17 cellular contexts compared by ENCODE assay signal in genomic region chr13:29524641-29525040, GRCh38.
DNase-seq lines count a peak whose midpoint lies in the region; ATAC-seq, FAIRE-seq and TF ChIP-seq lines count a peak whose summit lies in the region.
"Had no signal": no experiment of that assay in that cellular context is flagged by ENCODE, and none has a peak within 500 bp of the region (broad histone marks: within the 10 kb centered on the region; RNA-seq: fewer than 3 reads in every experiment).

No MANE protein-coding gene starts in this region.

- no peak for TF ChIP-seq POLR2A in body of pancreas (IDR thresholded peaks at IDR 0.05)

- H2AFZ ChIP-seq in astrocyte (ENCODE audit: low read depth, low read length) = no peak overlapping the region

- H3K9me3 ChIP-seq in astrocyte (ENCODE audit: insufficient read depth, low read depth, low read length) (no peaks in the 10 kb centered on the region), body of pancreas (no peaks in the 10 kb centered on the region)
- H3K9me3 ChIP-seq: HAP-1 had no signal

- no peak for FAIRE-seq in astrocyte (lab: Jason Lieb, UNC)
- FAIRE-seq: D721Med, RCC 7860 had no signal

- peaks cover 64% of the 10 kb centered on the region for H3K36me3 Mint-ChIP-seq in activated naive CD8-positive, alpha-beta T cell treated with anti-CD3 and anti-CD28 coated beads, Interleukin-2, amount 50 U/mL, for 24 hours (ENCODE audit: low read depth)
- H3K36me3 Mint-ChIP-seq in activated naive CD8-positive, alpha-beta T cell treated with anti-CD3 and anti-CD28 coated beads for 36 hours = peaks cover 38% of the 10 kb centered on the region
- peaks cover 47% of the 10 kb centered on the region for H3K36me3 Mint-ChIP-seq in astrocyte (ENCODE audit: low read depth, unreplicated experiment)

- H3K9ac ChIP-seq in astrocyte (ENCODE audit: low read length) = no peak overlapping the region

- H4K20me1 ChIP-seq in astrocyte (ENCODE audit: insufficient read depth, low read length) = peaks cover 6% of the 10 kb centered on the region

- intact Hi-C loops in body of pancreas (cut with DNase I) = no loop called here

- H3K27ac ChIP-seq in astrocyte (ENCODE audit: low read depth, low read length) (peak overlapping the region; percentile 96), body of pancreas (no peak overlapping the region)

- DNase-seq in activated naive CD8-positive, alpha-beta T cell treated with anti-CD3 and anti-CD28 coated beads, Interleukin-2, amount 50 U/mL, for 24 hours = no peak
- DNase-seq in activated naive CD8-positive, alpha-beta T cell treated with anti-CD3 and anti-CD28 coated beads for 36 hours = no peak
- no peak for DNase-seq in astrocyte (ENCODE audit: low read depth)
- peak; percentile 83 for DNase-seq in mesenteric fat pad (ENCODE audit: low spot score)
- DNase-seq in body of pancreas = no peak
- DNase-seq in GM10266 (ENCODE audit: extremely low spot score) = no peak
- DNase-seq: DMS79 treated with DMSO at 0.1 percent for 48 hours, KBM-7, NCI-H1105 treated with DMSO at 0.1 percent for 48 hours, NCI-H1694, NCI-H510A treated with DMSO at 0.1 percent for 48 hours, NCI-H774 had no signal

- no peaks in the 10 kb centered on the region for H3K4me1 Mint-ChIP-seq in activated naive CD8-positive, alpha-beta T cell treated with anti-CD3 and anti-CD28 coated beads, Interleukin-2, amount 50 U/mL, for 24 hours
- H3K4me1 Mint-ChIP-seq in activated naive CD8-positive, alpha-beta T cell treated with anti-CD3 and anti-CD28 coated beads for 36 hours = no peaks in the 10 kb centered on the region
- peaks cover 19% of the 10 kb centered on the region for H3K4me1 Mint-ChIP-seq in astrocyte (ENCODE audit: low read depth, unreplicated experiment)

- H3K27ac Mint-ChIP-seq in activated naive CD8-positive, alpha-beta T cell treated with anti-CD3 and anti-CD28 coated beads, Interleukin-2, amount 50 U/mL, for 24 hours = peak overlapping the region; percentile 46
- no peak overlapping the region for H3K27ac Mint-ChIP-seq in activated naive CD8-positive, alpha-beta T cell treated with anti-CD3 and anti-CD28 coated beads for 36 hours
- H3K27ac Mint-ChIP-seq in astrocyte (ENCODE audit: unreplicated experiment) = no peak overlapping the region

- TF ChIP-seq CTCF in astrocyte (IDR thresholded peaks at IDR 0.05; ENCODE audit: insufficient read depth, low read depth, low read length) = no peak
- no peak for TF ChIP-seq CTCF in body of pancreas (IDR thresholded peaks at IDR 0.05)
- TF ChIP-seq CTCF in GM10266 (IDR thresholded peaks at IDR 0.05; ENCODE audit: control insufficient read depth, insufficient read depth, low read depth, missing control alignments) = no peak

- H3K27me3 Mint-ChIP-seq in activated naive CD8-positive, alpha-beta T cell treated with anti-CD3 and anti-CD28 coated beads, Interleukin-2, amount 50 U/mL, for 24 hours = no peaks in the 10 kb centered on the region
- H3K27me3 Mint-ChIP-seq in activated naive CD8-positive, alpha-beta T cell treated with anti-CD3 and anti-CD28 coated beads for 36 hours = no peaks in the 10 kb centered on the region
- no peaks in the 10 kb centered on the region for H3K27me3 Mint-ChIP-seq in astrocyte (ENCODE audit: low read depth, unreplicated experiment)

- H3K4me3 ChIP-seq in astrocyte (ENCODE audit: insufficient read depth, low read depth, low read length) (no peak overlapping the region), body of pancreas (no peak overlapping the region)
- H3K4me3 ChIP-seq: HAP-1 had no signal

- ATAC-seq in activated naive CD8-positive, alpha-beta T cell treated with anti-CD3 and anti-CD28 coated beads, Interleukin-2, amount 50 U/mL, for 24 hours = no peak
- ATAC-seq in body of pancreas (no peak), HG03159 (IDR thresholded peaks at IDR 0.05; ENCODE audit: unreplicated experiment) (no peak), HG03378 (IDR thresholded peaks at IDR 0.05; ENCODE audit: unreplicated experiment) (no peak)

- H3K4me1 ChIP-seq in astrocyte (ENCODE audit: insufficient read depth, low read length) (peaks cover 40% of the 10 kb centered on the region), body of pancreas (no peaks in the 10 kb centered on the region)
- H3K4me1 ChIP-seq: HAP-1 had no signal

- no peaks in the 10 kb centered on the region for H3K27me3 ChIP-seq in astrocyte (ENCODE audit: insufficient read depth, low read length)
- no peaks in the 10 kb centered on the region for H3K27me3 ChIP-seq in body of pancreas

- H3K4me2 ChIP-seq in astrocyte (ENCODE audit: low read length) = no peak overlapping the region

- H3K36me3 ChIP-seq in astrocyte (ENCODE audit: insufficient read depth, low read length) = peaks cover 36% of the 10 kb centered on the region
- peaks cover 0 to 11% of the 10 kb centered on the region in 2 donors for H3K36me3 ChIP-seq in body of pancreas (replicated peaks in 1 of 2; ENCODE audit: insufficient read depth in 1 of 2, low read depth in 2 of 2)

- H3K79me2 ChIP-seq in astrocyte (ENCODE audit: insufficient read depth, low read length) = peaks cover 50% of the 10 kb centered on the region

- 91 to 92% methylated on average over 8 to 9 of the region's 9 CpGs for WGBS in body of pancreas, 2 donors

- H3K9me3 Mint-ChIP-seq in activated naive CD8-positive, alpha-beta T cell treated with anti-CD3 and anti-CD28 coated beads, Interleukin-2, amount 50 U/mL, for 24 hours = no peaks in the 10 kb centered on the region
- H3K9me3 Mint-ChIP-seq in activated naive CD8-positive, alpha-beta T cell treated with anti-CD3 and anti-CD28 coated beads for 36 hours = no peaks in the 10 kb centered on the region
- no peaks in the 10 kb centered on the region for H3K9me3 Mint-ChIP-seq in astrocyte (ENCODE audit: unreplicated experiment)

- no peak overlapping the region for H3K4me3 Mint-ChIP-seq in activated naive CD8-positive, alpha-beta T cell treated with anti-CD3 and anti-CD28 coated beads, Interleukin-2, amount 50 U/mL, for 24 hours
- no peak overlapping the region for H3K4me3 Mint-ChIP-seq in activated naive CD8-positive, alpha-beta T cell treated with anti-CD3 and anti-CD28 coated beads for 36 hours
- no peak overlapping the region for H3K4me3 Mint-ChIP-seq in astrocyte (ENCODE audit: unreplicated experiment)
